ENCODE assay signal across 1 cellular context in the genomic region with DNA sequence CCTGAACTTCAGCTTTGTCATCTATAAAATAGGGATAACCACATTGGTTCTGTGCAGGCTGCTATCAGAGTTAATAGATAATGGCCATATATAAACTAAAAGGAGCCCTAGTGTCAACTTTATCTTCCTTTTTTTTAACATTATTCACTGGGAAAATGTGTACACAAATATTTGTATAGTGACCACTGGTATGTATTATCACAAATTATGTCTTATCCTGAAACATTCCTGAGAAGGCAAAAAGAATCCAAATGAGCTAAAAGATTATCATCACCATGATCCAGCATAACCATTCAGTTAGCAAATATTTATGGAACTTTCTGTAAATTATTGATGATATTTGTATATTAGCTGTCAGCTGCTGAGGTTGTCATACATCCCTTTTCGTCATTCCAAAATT.
TF ChIP-seq lines count a peak whose summit lies in the region.

No MANE protein-coding gene starts in this region.

TF ChIP-seq in GM12878, 131 proteins besides CTCF, POLR2A, EP300 and RAD21:
- TF ChIP-seq WRNIP1 (IDR thresholded peaks at IDR 0.05; ENCODE audit: borderline replicate concordance, low read depth, low read length): no peak
- TF ChIP-seq ASH2L (IDR thresholded peaks at IDR 0.05; ENCODE audit: borderline replicate concordance, low read depth): no peak
- TF ChIP-seq HDAC6 (IDR thresholded peaks at IDR 0.05; ENCODE audit: unreplicated experiment): no peak
- TF ChIP-seq FOXK2 (IDR thresholded peaks at IDR 0.05): no peak
- no peak for TF ChIP-seq JUNB (IDR thresholded peaks at IDR 0.05)
- TF ChIP-seq, protein P1, sequence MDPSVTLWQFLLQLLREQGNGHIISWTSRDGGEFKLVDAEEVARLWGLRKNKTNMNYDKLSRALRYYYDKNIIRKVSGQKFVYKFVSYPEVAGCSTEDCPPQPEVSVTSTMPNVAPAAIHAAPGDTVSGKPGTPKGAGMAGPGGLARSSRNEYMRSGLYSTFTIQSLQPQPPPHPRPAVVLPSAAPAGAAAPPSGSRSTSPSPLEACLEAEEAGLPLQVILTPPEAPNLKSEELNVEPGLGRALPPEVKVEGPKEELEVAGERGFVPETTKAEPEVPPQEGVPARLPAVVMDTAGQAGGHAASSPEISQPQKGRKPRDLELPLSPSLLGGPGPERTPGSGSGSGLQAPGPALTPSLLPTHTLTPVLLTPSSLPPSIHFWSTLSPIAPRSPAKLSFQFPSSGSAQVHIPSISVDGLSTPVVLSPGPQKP (IDR thresholded peaks at IDR 0.05; ENCODE audit: low read depth, low read length): no peak
- TF ChIP-seq ZNF207 (IDR thresholded peaks at IDR 0.05; ENCODE audit: borderline replicate concordance): no peak
- TF ChIP-seq FOXM1 (IDR thresholded peaks at IDR 0.05; ENCODE audit: low read depth, low read length): no peak
